Comparison of ENCODE assay signal across 22 cellular contexts in genomic region chr4:8186883-8187282, GRCh38. TPM values are rescaled to one million over a fixed set of nuclear protein-coding genes. Genes with fewer than 3 reads are reported as not detected.
"Had no signal": no experiment of that assay in that cellular context is flagged by ENCODE, and none has a peak within 500 bp of the region (broad histone marks: within the 10 kb centered on the region; RNA-seq: fewer than 3 reads in every experiment).

No MANE protein-coding gene starts in this region.

- H3K9ac ChIP-seq: KMS-11, SK-N-SH had no signal

- H3K27ac ChIP-seq: HL-60, KMS-11 had no signal

- H3K9me2 ChIP-seq: SK-N-SH had no signal

- FAIRE-seq: HTR-8/SVneo, RCC 7860 had no signal

- DNase-seq: Kasumi-1, MM.1S, NCI-H1092 treated with DMSO at 0.1 percent for 48 hours, NCI-H1436, NCI-H187, NCI-H2029, NCI-H2081 treated with DMSO at 0.1 percent for 48 hours, NCI-H2171, NCI-H226, NCI-H446, NCI-H510A, NCI-H524 treated with DMSO at 0.1 percent for 48 hours, NCI-H69, NCI-H774, RPMI8226, SHP77, SK-N-SH had no signal

- H3K9me3 ChIP-seq: SK-N-SH had no signal

- H3K4me2 ChIP-seq: KMS-11, SK-N-SH had no signal

RNA-seq across cellular contexts. Expression of gene ABLIM2, which starts 28.3 kb away (rescaled TPM):
- total RNA-seq: M059J had no signal
